ENCODE assay signal across 20 cellular contexts in the genomic region with DNA sequence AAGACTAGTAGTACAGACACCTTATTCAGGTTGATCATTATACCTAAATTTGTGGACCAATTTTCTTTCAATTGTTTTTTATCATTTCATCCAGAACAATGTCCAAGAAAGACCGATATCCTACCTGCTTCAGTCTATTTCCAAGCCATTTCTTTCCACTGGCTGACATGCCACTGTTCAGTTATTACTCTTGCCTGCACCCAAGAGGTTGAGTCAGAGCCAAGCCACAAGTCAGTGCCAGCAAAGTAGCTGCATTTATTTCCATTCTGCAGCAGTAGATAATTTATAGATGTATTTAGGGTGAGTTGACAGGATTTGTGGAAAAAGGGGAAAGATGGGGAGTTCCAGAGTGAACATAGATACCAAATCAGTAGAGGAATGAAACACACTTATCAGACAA.
"Had no signal": no experiment of that assay in that cellular context is flagged by ENCODE, and none has a peak within 500 bp of the region (broad histone marks: within the 10 kb centered on the region; RNA-seq: fewer than 3 reads in every experiment).

No MANE protein-coding gene starts in this region.

- H3K27ac Mint-ChIP-seq: activated CD4-positive, alpha-beta T cell treated with anti-CD3 and anti-CD28 coated beads, Interleukin-2, amount 10 ng/mL, durations not matched to agents 7 days and 5 days; activated naive CD4-positive, alpha-beta T cell treated with anti-CD3 and anti-CD28 coated beads, Interleukin-2, amount 50 U/mL, for 72 hours; activated T-helper 1 cell treated with anti-CD3 and anti-CD28 coated beads, Interleukin-12 subunit alpha, Interleukin-12 subunit beta, Interleukin-2, Interleukin-4 antibody, amounts not matched to agents 30 ng/mL and 10 ng/mL and 1 ng/mL, durations not matched to agents 14 hours and 24 hours and 36 hours; brain; naive thymus-derived CD8-positive, alpha-beta T cell; stimulated activated naive CD8-positive, alpha-beta T cell treated with anti-CD3 and anti-CD28 coated beads, Interleukin-15, amount 100 ng/mL, for 72 hours had no signal

- H3K36me3 ChIP-seq: esophagus muscularis mucosa, prostate gland, suprapubic skin, transverse colon, uterus had no signal

- H3K27me3 Mint-ChIP-seq: activated CD4-positive, alpha-beta T cell treated with anti-CD3 and anti-CD28 coated beads, Interleukin-2, amount 10 ng/mL, durations not matched to agents 7 days and 5 days; brain; central memory CD8-positive, alpha-beta T cell; stimulated activated naive CD8-positive, alpha-beta T cell treated with anti-CD3 and anti-CD28 coated beads, Interleukin-15, amount 100 ng/mL, for 72 hours had no signal

- H3K4me3 Mint-ChIP-seq: activated CD4-positive, alpha-beta T cell treated with anti-CD3 and anti-CD28 coated beads, Interleukin-2, amount 10 ng/mL, durations not matched to agents 7 days and 5 days; activated T-helper 1 cell treated with anti-CD3 and anti-CD28 coated beads, Interleukin-12 subunit alpha, Interleukin-12 subunit beta, Interleukin-2, Interleukin-4 antibody, amounts not matched to agents 30 ng/mL and 10 ng/mL and 1 ng/mL, durations not matched to agents 14 hours and 24 hours and 36 hours; brain; central memory CD8-positive, alpha-beta T cell; naive thymus-derived CD8-positive, alpha-beta T cell; stimulated activated naive CD8-positive, alpha-beta T cell treated with anti-CD3 and anti-CD28 coated beads, Interleukin-15, amount 100 ng/mL, for 72 hours had no signal

- H3K27ac ChIP-seq: esophagus muscularis mucosa, prostate gland, suprapubic skin, transverse colon, uterus had no signal

- H3K9me3 Mint-ChIP-seq: activated CD4-positive, alpha-beta T cell treated with anti-CD3 and anti-CD28 coated beads, Interleukin-2, amount 10 ng/mL, durations not matched to agents 7 days and 5 days; activated naive CD4-positive, alpha-beta T cell treated with anti-CD3 and anti-CD28 coated beads, Interleukin-2, amount 50 U/mL, for 72 hours; activated T-helper 1 cell treated with anti-CD3 and anti-CD28 coated beads, Interleukin-12 subunit alpha, Interleukin-12 subunit beta, Interleukin-2, Interleukin-4 antibody, amounts not matched to agents 30 ng/mL and 10 ng/mL and 1 ng/mL, durations not matched to agents 14 hours and 24 hours and 36 hours; brain; central memory CD8-positive, alpha-beta T cell; naive thymus-derived CD8-positive, alpha-beta T cell; stimulated activated naive CD8-positive, alpha-beta T cell treated with anti-CD3 and anti-CD28 coated beads, Interleukin-15, amount 100 ng/mL, for 72 hours had no signal

- H3K4me1 ChIP-seq: esophagus muscularis mucosa, prostate gland, suprapubic skin, transverse colon, uterus had no signal

- H3K27me3 ChIP-seq: esophagus muscularis mucosa, suprapubic skin, transverse colon had no signal

- H3K9me3 ChIP-seq: esophagus muscularis mucosa, prostate gland, suprapubic skin, transverse colon, uterus had no signal

- H3K36me3 Mint-ChIP-seq: activated naive CD4-positive, alpha-beta T cell treated with anti-CD3 and anti-CD28 coated beads, Interleukin-2, amount 50 U/mL, for 72 hours; brain; naive thymus-derived CD8-positive, alpha-beta T cell had no signal

- H3K4me3 ChIP-seq: esophagus muscularis mucosa, prostate gland, suprapubic skin, transverse colon, uterus had no signal

- DNase-seq: activated CD4-positive, alpha-beta T cell treated with anti-CD3 and anti-CD28 coated beads, Interleukin-2, amount 10 ng/mL, durations not matched to agents 7 days and 5 days; activated CD4-positive, CD25-positive, alpha-beta regulatory T cell; activated gamma-delta T cell treated with Interleukin-2 at 50 U/mL for 16 hours; amygdala; cortex of kidney; effector CD4-positive, alpha-beta T cell; naive thymus-derived CD8-positive, alpha-beta T cell; right cardiac atrium; stimulated activated naive CD8-positive, alpha-beta T cell treated with anti-CD3 and anti-CD28 coated beads, Interleukin-15, amount 100 ng/mL, for 72 hours; T-helper 1 cell; T-helper 9 cell; transverse colon; uterus had no signal

- H3K4me1 Mint-ChIP-seq: activated CD4-positive, alpha-beta T cell treated with anti-CD3 and anti-CD28 coated beads, Interleukin-2, amount 10 ng/mL, durations not matched to agents 7 days and 5 days; brain; central memory CD8-positive, alpha-beta T cell; naive thymus-derived CD8-positive, alpha-beta T cell; stimulated activated naive CD8-positive, alpha-beta T cell treated with anti-CD3 and anti-CD28 coated beads, Interleukin-15, amount 100 ng/mL, for 72 hours had no signal
